In the genomic region with DNA sequence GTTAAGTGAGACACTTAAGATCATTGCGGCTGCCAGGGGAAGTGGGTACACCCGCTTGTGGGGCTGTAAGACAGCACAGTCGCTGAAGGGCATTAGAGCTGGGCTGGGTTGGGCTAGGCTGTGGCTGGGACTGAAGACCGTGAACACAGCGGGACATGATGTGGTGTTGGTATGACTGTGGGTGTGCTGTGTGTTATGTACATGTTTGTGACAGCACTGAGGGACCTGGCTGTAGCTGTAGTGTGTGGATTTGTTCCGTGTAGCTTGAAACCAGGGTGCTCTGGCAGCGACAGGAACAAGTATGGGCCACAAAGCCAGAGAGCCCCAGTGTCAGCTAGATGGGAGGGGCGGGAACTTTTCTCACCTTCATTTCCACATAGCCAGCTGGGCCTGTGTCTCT, we compare ENCODE assay signal across 12 cellular contexts.
DNase-seq lines count a peak whose midpoint lies in the region; ATAC-seq, FAIRE-seq and TF ChIP-seq lines count a peak whose summit lies in the region.
"Had no signal": no experiment of that assay in that cellular context is flagged by ENCODE, and none has a peak within 500 bp of the region (broad histone marks: within the 10 kb centered on the region; RNA-seq: fewer than 3 reads in every experiment).

No MANE protein-coding gene starts in this region.

- no peak for FAIRE-seq in pancreas (lab: Jason Lieb, UNC)
- FAIRE-seq: K562 had no signal

- 70 to 71% methylated on average over 8 of the region's 8 CpGs for WGBS in pancreas, 2 donors

- H3K9me3 ChIP-seq in HUES6 (ENCODE audit: control insufficient read depth, insufficient read depth, low read depth, low read length): peaks cover 10% of the 10 kb centered on the region; the same call in 1 of the 2 replicates
- no peaks in the 10 kb centered on the region for H3K9me3 ChIP-seq in pancreas
- H3K9me3 ChIP-seq: tibial nerve had no signal

- H3K4me3 Mint-ChIP-seq in activated CD8-positive, alpha-beta T cell treated with anti-CD3 and anti-CD28 coated beads, Interleukin-2, amount 10 ng/mL, durations not matched to agents 7 days and 5 days: peak overlapping the region; percentile 28
- H3K4me3 Mint-ChIP-seq in endothelial cell (ENCODE audit: unreplicated experiment) (no peak overlapping the region), chondrocyte (ENCODE audit: unreplicated experiment) (no peak overlapping the region)

- H3K4me1 ChIP-seq in HUES6 (ENCODE audit: control insufficient read depth, insufficient read depth, low read length) (peaks cover 73% of the 10 kb centered on the region), pancreas (no peaks in the 10 kb centered on the region)

- H3K4me1 Mint-ChIP-seq in activated CD8-positive, alpha-beta T cell treated with anti-CD3 and anti-CD28 coated beads, Interleukin-2, amount 10 ng/mL, durations not matched to agents 7 days and 5 days (ENCODE audit: low read depth): peaks cover 19% of the 10 kb centered on the region
- H3K4me1 Mint-ChIP-seq in endothelial cell (ENCODE audit: unreplicated experiment) (peaks cover 17% of the 10 kb centered on the region), chondrocyte (ENCODE audit: low read depth) (peaks cover 24% of the 10 kb centered on the region)

- intact Hi-C loops in sciatic nerve (cut with DNase I) (no loop called here), pancreas (cut with DNase I) (no loop called here)

- peak overlapping the region; percentile 82 for H3K27ac Mint-ChIP-seq in activated CD8-positive, alpha-beta T cell treated with anti-CD3 and anti-CD28 coated beads, Interleukin-2, amount 10 ng/mL, durations not matched to agents 7 days and 5 days
- H3K27ac Mint-ChIP-seq in endothelial cell (ENCODE audit: unreplicated experiment): peak overlapping the region; percentile 74
- no peak overlapping the region for H3K27ac Mint-ChIP-seq in chondrocyte (ENCODE audit: unreplicated experiment)

- POLR2A ChIA-PET in activated CD8-positive, alpha-beta T cell treated with anti-CD3 and anti-CD28 coated beads, Interleukin-2, amount 10 ng/mL, durations not matched to agents 7 days and 5 days (lab: Charles Lee): no interaction called here

- H3K27me3 ChIP-seq in HUES6 (ENCODE audit: control insufficient read depth, insufficient read depth, low read length) (no peaks in the 10 kb centered on the region), pancreas (peaks cover 0 to 10% (median 0%) of the 10 kb centered on the region in 4 donors)

- H3K9ac ChIP-seq in HUES6 (ENCODE audit: low read length): peak overlapping the region; percentile 32

- H3K9me3 Mint-ChIP-seq in activated CD8-positive, alpha-beta T cell treated with anti-CD3 and anti-CD28 coated beads, Interleukin-2, amount 10 ng/mL, durations not matched to agents 7 days and 5 days (ENCODE audit: insufficient read depth): no peaks in the 10 kb centered on the region
- H3K9me3 Mint-ChIP-seq in endothelial cell (ENCODE audit: unreplicated experiment) (no peaks in the 10 kb centered on the region), chondrocyte (ENCODE audit: low read depth) (peaks cover 2% of the 10 kb centered on the region)

- CTCF ChIA-PET in activated CD8-positive, alpha-beta T cell treated with anti-CD3 and anti-CD28 coated beads, Interleukin-2, amount 10 ng/mL, durations not matched to agents 7 days and 5 days (lab: Charles Lee): no interaction called here

- peak; percentile 72 for DNase-seq in activated CD8-positive, alpha-beta T cell treated with anti-CD3 and anti-CD28 coated beads, Interleukin-2, amount 10 ng/mL, durations not matched to agents 7 days and 5 days
- no peak for DNase-seq in endothelial cell (ENCODE audit: low spot score)
- peak; percentile 39 for DNase-seq in stimulated activated CD8-positive, alpha-beta memory T cell treated with anti-CD3 and anti-CD28 coated beads, Interleukin-4, amount 100 ng/mL, for 48 hours
- no peak for DNase-seq in sciatic nerve (ENCODE audit: low spot score)
- DNase-seq in chondrocyte (ENCODE audit: low spot score): no peak
- DNase-seq in DMS53 (lab: John Stamatoyannopoulos, UW): no peak
- no peak for DNase-seq in pancreas
- DNase-seq: SHP77 treated with DMSO at 0.1 percent for 48 hours had no signal

- H3K4me3 ChIP-seq in HUES6 (ENCODE audit: low read depth, low read length) (no peak overlapping the region), pancreas (no peak overlapping the region)
- H3K4me3 ChIP-seq: K562, skin epidermis, tibial nerve had no signal

- no peaks in the 10 kb centered on the region for H3K27me3 Mint-ChIP-seq in activated CD8-positive, alpha-beta T cell treated with anti-CD3 and anti-CD28 coated beads, Interleukin-2, amount 10 ng/mL, durations not matched to agents 7 days and 5 days (ENCODE audit: low read depth)
- H3K27me3 Mint-ChIP-seq in endothelial cell (ENCODE audit: unreplicated experiment): peaks cover 2% of the 10 kb centered on the region
- H3K27me3 Mint-ChIP-seq in chondrocyte (ENCODE audit: low read depth): no peaks in the 10 kb centered on the region

- H3K27ac ChIP-seq in HUES6 (ENCODE audit: low read depth, low read length): no peak overlapping the region
- no peak overlapping the region for H3K27ac ChIP-seq in pancreas

- H3K36me3 ChIP-seq in HUES6 (ENCODE audit: control insufficient read depth, insufficient read depth, low read length) (no peaks in the 10 kb centered on the region), pancreas (no peaks in the 10 kb centered on the region)
- H3K36me3 ChIP-seq: tibial nerve had no signal

- ATAC-seq in activated CD8-positive, alpha-beta T cell treated with anti-CD3 and anti-CD28 coated beads, Interleukin-2, amount 10 ng/mL, durations not matched to agents 7 days and 5 days: peak; percentile 95
- ATAC-seq in sciatic nerve: no peak
- no peak for ATAC-seq in pancreas
- ATAC-seq: K562 had no signal

- H3K36me3 Mint-ChIP-seq in activated CD8-positive, alpha-beta T cell treated with anti-CD3 and anti-CD28 coated beads, Interleukin-2, amount 10 ng/mL, durations not matched to agents 7 days and 5 days (ENCODE audit: low read depth): no peaks in the 10 kb centered on the region
- peaks cover 4% of the 10 kb centered on the region for H3K36me3 Mint-ChIP-seq in endothelial cell (ENCODE audit: low read depth, unreplicated experiment)
- H3K36me3 Mint-ChIP-seq in chondrocyte (ENCODE audit: low read depth): no peaks in the 10 kb centered on the region

- no peak for TF ChIP-seq CTCF in endothelial cell (IDR thresholded peaks at IDR 0.05; ENCODE audit: unreplicated experiment)
- no peak for TF ChIP-seq CTCF in chondrocyte (IDR thresholded peaks at IDR 0.05)
- TF ChIP-seq CTCF in pancreas (IDR thresholded peaks at IDR 0.05): no peak

Comparison
In these comparisons a context has a peak if more than half of its experiments do, and no peak if none do; other contexts are left out.
1. DNase-seq: peak in activated CD8-positive, alpha-beta T cell treated with anti-CD3 and anti-CD28 coated beads, Interleukin-2, amount 10 ng/mL, durations not matched to agents 7 days and 5 days (single experiment) and stimulated activated CD8-positive, alpha-beta memory T cell treated with anti-CD3 and anti-CD28 coated beads, Interleukin-4, amount 100 ng/mL, for 48 hours (single experiment); none in endothelial cell (single experiment), sciatic nerve (single experiment), chondrocyte (single experiment), DMS53 (single experiment) and pancreas (0 of 6).